1 cellular context compared by ENCODE assay signal in the genomic region with DNA sequence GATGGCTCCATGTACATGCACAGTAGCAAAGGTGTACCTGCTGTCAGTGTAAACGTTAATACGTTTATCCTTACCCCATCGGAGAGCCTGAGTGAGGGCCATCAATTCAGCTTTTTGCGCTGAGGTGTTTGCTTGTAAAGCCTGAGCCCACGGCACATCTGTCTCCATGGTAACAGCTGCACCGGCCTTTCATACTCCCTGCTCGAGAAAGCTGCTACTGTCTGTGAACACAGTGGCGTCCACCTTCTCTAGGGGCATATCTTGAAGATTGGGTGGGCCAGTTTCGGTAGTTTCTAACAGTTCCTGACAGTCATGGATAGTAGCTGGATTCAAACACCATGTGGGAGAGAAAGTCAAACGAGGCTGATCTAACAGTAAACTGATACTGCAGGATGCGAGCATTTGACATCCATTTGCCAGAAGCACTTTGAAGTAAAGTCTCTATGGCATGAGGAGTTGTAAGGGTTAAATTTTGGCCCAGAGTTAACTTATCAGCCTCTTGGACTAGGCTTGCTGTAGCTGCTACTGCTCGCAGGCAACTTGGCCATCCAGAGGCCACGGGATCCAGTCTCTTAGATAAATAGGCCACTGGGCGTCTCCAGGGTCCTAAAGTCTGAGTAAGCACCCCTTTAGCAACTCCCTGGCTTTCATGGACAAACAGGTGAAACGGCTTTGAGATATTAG.
TF ChIP-seq lines count a peak whose summit lies in the region.

No MANE protein-coding gene starts in this region.

TF ChIP-seq in H1, 55 proteins besides CTCF, POLR2A, EP300 and RAD21:
- TF ChIP-seq EGR1 (IDR thresholded peaks at IDR 0.05; ENCODE audit: borderline replicate concordance, low read depth, low read length) (peak; percentile 57; the same call in 1 of the 2 replicates), NRF1 (IDR thresholded peaks at IDR 0.05; ENCODE audit: low read depth, low read length) (no peak), FOSL1 (IDR thresholded peaks at IDR 0.05; ENCODE audit: insufficient read depth, low read depth, low read length) (peak; percentile 89), POU5F1 (IDR thresholded peaks at IDR 0.05; ENCODE audit: low read depth, low read length) (no peak), SP1 (IDR thresholded peaks at IDR 0.05; ENCODE audit: low read depth, low read length) (peak; percentile 71), SIN3A (conservative IDR thresholded peaks at IDR 0.05 in 1 of 2, IDR thresholded peaks at IDR 0.05 in 1 of 2; ENCODE audit: low read depth in 1 of 2, low read length in 2 of 2) (peak in 1 of 2 experiments; percentile 41; a peak in 1 of 4 replicates)
